Comparison of ENCODE assay signal across 8 cellular contexts in the genomic region with DNA sequence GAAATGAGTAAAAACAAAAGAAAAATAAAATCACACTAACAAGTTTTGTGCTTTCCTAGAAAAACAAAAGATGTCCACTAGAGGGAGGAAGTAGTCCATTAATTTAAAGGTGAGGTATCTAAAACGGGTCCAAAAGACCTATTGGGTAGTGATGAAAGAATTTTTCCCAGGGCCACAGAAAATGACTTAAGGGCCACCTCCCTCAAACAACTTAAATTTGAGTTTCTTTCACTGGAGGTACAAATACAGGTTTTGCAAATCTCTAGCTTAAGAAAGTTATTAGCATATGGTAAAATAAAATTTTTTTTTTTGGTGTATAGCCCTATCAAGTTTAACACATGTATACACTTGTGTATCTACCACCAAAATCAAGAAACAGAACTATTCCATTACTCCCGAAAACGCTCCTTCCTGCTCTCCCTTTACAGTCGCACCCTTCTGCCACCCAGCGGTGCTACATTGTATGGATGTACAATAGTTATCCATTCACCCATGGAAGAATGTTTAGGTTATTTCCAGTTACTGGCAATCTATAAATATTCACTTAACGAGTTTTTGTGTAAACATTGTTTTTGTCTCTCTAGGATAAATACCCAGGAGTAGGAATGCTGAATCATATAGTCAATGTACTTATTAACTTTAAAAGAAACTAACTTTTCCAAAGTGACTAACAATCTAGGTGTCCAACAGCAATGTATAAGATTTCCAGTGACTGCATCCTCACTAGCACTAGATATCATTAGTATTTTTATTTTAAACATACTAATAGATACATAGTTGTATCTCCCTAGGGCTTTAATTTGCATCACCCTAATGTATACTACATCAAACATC. TPM values are rescaled to one million over a fixed set of nuclear protein-coding genes. Genes with fewer than 3 reads are reported as not detected.
DNase-seq lines count a peak whose midpoint lies in the region; ATAC-seq and TF ChIP-seq lines count a peak whose summit lies in the region.

No MANE protein-coding gene starts in this region.

- H3K36me3 Mint-ChIP-seq in Caco-2 (ENCODE audit: insufficient read depth, unreplicated experiment): peaks cover 14% of the 10 kb centered on the region
- H3K36me3 Mint-ChIP-seq in T-helper 17 cell (ENCODE audit: low read depth): peaks cover 2% of the 10 kb centered on the region

- TF ChIP-seq POLR2A in thyroid gland (IDR thresholded peaks at IDR 0.05): no peak

- no peaks in the 10 kb centered on the region for H3K9me3 ChIP-seq in Caco-2
- H3K9me3 ChIP-seq in T-helper 17 cell (ENCODE audit: control insufficient read depth, low read length, poor library complexity, severe bottlenecking): no peaks in the 10 kb centered on the region
- no peaks in the 10 kb centered on the region for H3K9me3 ChIP-seq in thyroid gland

- peak overlapping the region; percentile 56 for H3K4me3 Mint-ChIP-seq in Caco-2 (ENCODE audit: unreplicated experiment)
- no peak overlapping the region for H3K4me3 Mint-ChIP-seq in T-helper 17 cell

- no peak overlapping the region for H3K27ac ChIP-seq in thyroid gland

- H3K27me3 ChIP-seq in Caco-2 (replicated peaks; ENCODE audit: control insufficient read depth, insufficient read depth, low read length) (no peaks in the 10 kb centered on the region), thyroid gland (no peaks in the 10 kb centered on the region)

- H3K27ac Mint-ChIP-seq in Caco-2 (ENCODE audit: unreplicated experiment): peak overlapping the region; percentile 31
- peak overlapping the region; percentile 87 for H3K27ac Mint-ChIP-seq in T-helper 17 cell

- H3K4me3 ChIP-seq in Caco-2 (ENCODE audit: low read depth, low read length) (no peak overlapping the region), thyroid gland (replicated peaks in 1 of 3) (no peak overlapping the region)

- peak; percentile 81 for ATAC-seq in GM18517 (IDR thresholded peaks at IDR 0.05; ENCODE audit: unreplicated experiment)
- peak; percentile 83 for ATAC-seq in HG03354 (IDR thresholded peaks at IDR 0.05; ENCODE audit: poor library complexity, severe bottlenecking, unreplicated experiment)
- ATAC-seq in T-helper 17 cell: peak; percentile 51
- no peak for ATAC-seq in HG02571 (IDR thresholded peaks at IDR 0.05; ENCODE audit: unreplicated experiment)

- peaks cover 3% of the 10 kb centered on the region; the same call in 1 of the 2 replicates for H3K36me3 ChIP-seq in Caco-2 (ENCODE audit: control insufficient read depth, insufficient read depth, low read length)
- H3K36me3 ChIP-seq in thyroid gland: no peaks in the 10 kb centered on the region

- no peaks in the 10 kb centered on the region for H3K9me3 Mint-ChIP-seq in Caco-2 (ENCODE audit: unreplicated experiment)

- WGBS in thyroid gland, 2 donors: 63 to 72% methylated on average over 6 of the region's 6 CpGs

- H3K27me3 Mint-ChIP-seq in Caco-2 (ENCODE audit: insufficient read depth, unreplicated experiment): no peaks in the 10 kb centered on the region
- H3K27me3 Mint-ChIP-seq in T-helper 17 cell: no peaks in the 10 kb centered on the region

- H3K4me1 Mint-ChIP-seq in Caco-2 (ENCODE audit: low read depth, unreplicated experiment) (peaks cover 66% of the 10 kb centered on the region), T-helper 17 cell (peaks cover 12% of the 10 kb centered on the region)

- intact Hi-C loops in Caco-2 (cut with micrococcal nuclease; ENCODE audit: unreplicated experiment): loop anchor here (1.0 to 10.0 kb wide), 7 partner anchors 21 to 657 kb away; partner anchors contain the start of gene ZSWIM6
- intact Hi-C loops in thyroid gland (cut with DNase I): no loop called here

- BruUV-seq in Caco-2 (replicated peaks; lab: Mats Ljungman, UMichigan): no TSS peak

- peak; percentile 36 to 67 for TF ChIP-seq CTCF in Caco-2 (IDR thresholded peaks at IDR 0.05; ENCODE audit: insufficient read depth in 1 of 2, low read depth in 1 of 2, low read length in 1 of 2, severe bottlenecking in 1 of 2, unreplicated experiment in 1 of 2)
- TF ChIP-seq CTCF in thyroid gland (IDR thresholded peaks at IDR 0.05): peak in 5 of 6 experiments; percentile 23 to 74 (median 55)

- POLR2A ChIA-PET in Caco-2 (lab: Charles Lee): interaction anchor here (0.7 to 2.5 kb wide), 2 partner anchors 22 to 56 kb away, joined by 3 to 13 read pairs; partner anchors contain the start of gene DEPDC1B

- CTCF ChIA-PET in Caco-2 (lab: Charles Lee): interaction anchor here (0.7 to 1.2 kb wide), 7 partner anchors 9 to 251 kb away, joined by 3 to 24 read pairs (median 4); partner anchors contain the start of gene DEPDC1B

- peaks cover 50% of the 10 kb centered on the region for H3K4me1 ChIP-seq in Caco-2
- no peaks in the 10 kb centered on the region for H3K4me1 ChIP-seq in thyroid gland

- DNase-seq in Caco-2 (peak; percentile 50 to 64), T-helper 17 cell (no peak), glomerular visceral epithelial cell (ENCODE audit: extremely low spot score) (peak; percentile 59), thyroid gland (no peak), middle frontal gyrus (ENCODE audit: extremely low spot score, low spot score) (no peak)

RNA-seq across cellular contexts. Expression of gene DEPDC1B, which starts 21.9 kb away (rescaled TPM):
- 44.9 and 46.7 TPM in 2 replicates for total RNA-seq in Caco-2 (2022)
- 1 to 10 TPM in 1 of 2 donors, under 1 TPM in 1; 0.77 to 1.4 TPM for total RNA-seq in T-helper 17 cell
- total RNA-seq in thyroid gland: 1 to 10 TPM in 3 of 4 donors, under 1 TPM in 1; 0.49 to 1.9 (median 1.3) TPM

Comparison
In these comparisons a context has a peak if more than half of its experiments do, and no peak if none do; other contexts are left out.
1. DNase-seq: peak in Caco-2 (2 of 2) and glomerular visceral epithelial cell (single experiment); none in T-helper 17 cell (0 of 3), thyroid gland (0 of 2) and middle frontal gyrus (single experiment).
2. RNA of gene DEPDC1B, which starts 21.9 kb away (total RNA-seq): 44.9 to 46.7 TPM in Caco-2; 0.77 to 1.4 TPM in T-helper 17 cell and 0.49 to 1.9 TPM in thyroid gland; every median in the first group is over 10 times any median in the second.